In the genomic region with DNA sequence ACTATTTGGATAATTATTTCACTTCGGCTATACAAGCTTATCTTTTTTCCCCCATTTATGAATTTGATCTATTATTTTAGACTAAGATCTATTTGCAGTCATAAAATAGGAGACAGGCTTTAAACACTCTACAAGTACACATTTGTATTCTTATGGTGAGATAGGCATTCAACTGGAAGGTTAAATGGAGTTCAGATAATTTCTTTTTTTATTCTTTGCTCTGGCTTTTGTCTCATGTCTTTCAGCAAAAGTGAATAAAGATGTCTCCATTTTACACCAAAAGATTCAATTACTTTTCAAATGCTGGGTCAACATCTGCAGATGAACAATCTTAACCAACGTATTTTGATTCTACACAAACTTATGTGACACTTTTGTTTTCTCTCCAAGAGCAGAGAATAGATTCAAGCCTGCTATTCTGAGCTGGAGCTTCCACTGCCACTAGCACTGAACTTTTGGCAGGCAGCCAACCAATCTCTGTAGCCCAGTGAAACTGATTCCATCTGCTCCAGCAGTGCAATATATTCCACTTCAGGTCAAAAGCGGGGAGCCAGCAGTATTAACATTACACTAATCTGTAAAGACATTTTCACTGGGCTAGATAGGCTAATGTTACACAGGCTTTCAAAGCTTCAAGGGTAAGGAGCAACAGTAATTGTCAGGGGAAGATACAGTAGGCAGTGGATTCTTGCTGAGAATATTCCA, we compare ENCODE assay signal across 9 cellular contexts.
DNase-seq lines count a peak whose midpoint lies in the region; ATAC-seq and TF ChIP-seq lines count a peak whose summit lies in the region.
"Had no signal": no experiment of that assay in that cellular context is flagged by ENCODE, and none has a peak within 500 bp of the region (broad histone marks: within the 10 kb centered on the region; RNA-seq: fewer than 3 reads in every experiment).

No MANE protein-coding gene starts in this region.

- H3K9me3 Mint-ChIP-seq in endodermal cell (no peaks in the 10 kb centered on the region), nephron progenitor cell (no peaks in the 10 kb centered on the region), T-cell (peaks cover 0 to 3% (median 0%) of the 10 kb centered on the region in 3 donors)

- H3K4me3 ChIP-seq in endodermal cell (ENCODE audit: low read length), result no peak overlapping the region

- H3K36me3 ChIP-seq in endodermal cell (ENCODE audit: control insufficient read depth, insufficient read depth, low read length), result no peaks in the 10 kb centered on the region

- no peak overlapping the region for H3K9ac ChIP-seq in endodermal cell (ENCODE audit: extremely low read depth, low read length, poor library complexity, severe bottlenecking)

- no peaks in the 10 kb centered on the region for H3K9me3 ChIP-seq in endodermal cell (ENCODE audit: control insufficient read depth, low read length)

- no peak overlapping the region for H3K4me3 Mint-ChIP-seq in endodermal cell
- no peak overlapping the region for H3K4me3 Mint-ChIP-seq in nephron progenitor cell
- H3K4me3 Mint-ChIP-seq in T-cell, result no peak overlapping the region

- DNase-seq in ELR (ENCODE audit: low read depth) (peak; percentile 32), NCI-H460 (ENCODE audit: extremely low read depth, low read depth) (peak; percentile 18), endodermal cell (no peak), nephron progenitor cell (peak; percentile 57), T-helper 9 cell (no peak), T-cell (no peak)
- DNase-seq in activated CD8-positive, alpha-beta memory T cell treated with anti-CD3 and anti-CD28 coated beads for 24 hours, result no peak

- H3K27ac Mint-ChIP-seq in endodermal cell (no peak overlapping the region), nephron progenitor cell (peak overlapping the region; percentile 66), T-cell (no peak overlapping the region)

- no peak for TF ChIP-seq CTCF in endodermal cell (conservative IDR thresholded peaks at IDR 0.05)
- no peak for TF ChIP-seq CTCF in nephron progenitor cell (IDR thresholded peaks at IDR 0.05)

- H3K4me1 Mint-ChIP-seq in endodermal cell, result peaks cover 55% of the 10 kb centered on the region
- H3K4me1 Mint-ChIP-seq in nephron progenitor cell, result peaks cover 76% of the 10 kb centered on the region
- no peaks in the 10 kb centered on the region for H3K4me1 Mint-ChIP-seq in T-cell

- ATAC-seq in HG03565 (IDR thresholded peaks at IDR 0.05; ENCODE audit: unreplicated experiment), result no peak
- ATAC-seq in T-cell (replicated peaks in 1 of 4), result no peak
- ATAC-seq: HCT116 had no signal

- H3K4me1 ChIP-seq in endodermal cell (ENCODE audit: control insufficient read depth, insufficient read depth, low read length), result peaks cover 10% of the 10 kb centered on the region

- peak overlapping the region; percentile 66 for H3K27ac ChIP-seq in endodermal cell (ENCODE audit: low read depth, low read length)

- peaks cover 8% of the 10 kb centered on the region for H3K27me3 Mint-ChIP-seq in endodermal cell (ENCODE audit: insufficient read depth)
- no peaks in the 10 kb centered on the region for H3K27me3 Mint-ChIP-seq in nephron progenitor cell (ENCODE audit: low read depth, poor library complexity)
- H3K27me3 Mint-ChIP-seq in T-cell, result no peaks in the 10 kb centered on the region

- peaks cover 14% of the 10 kb centered on the region for H3K27me3 ChIP-seq in endodermal cell (ENCODE audit: control insufficient read depth, insufficient read depth, low read length, poor library complexity, severe bottlenecking)

- CTCF ChIA-PET in T-cell (lab: Charles Lee), result no interaction called here

- POLR2A ChIA-PET in T-cell (lab: Charles Lee), result no interaction called here

- WGBS in endodermal cell (ENCODE audit: insufficient coverage in 1 of 2, insufficient read length in 1 of 2), 2 experiments, result 61 to 85% methylated on average over 2 to 3 of the region's 3 CpGs

- H3K36me3 Mint-ChIP-seq in endodermal cell (ENCODE audit: low read depth) (no peaks in the 10 kb centered on the region), nephron progenitor cell (ENCODE audit: low read depth) (no peaks in the 10 kb centered on the region), T-cell (no peaks in the 10 kb centered on the region)

Comparison
In these comparisons a context has a peak if more than half of its experiments do, and no peak if none do; other contexts are left out.
1. DNase-seq: peak in ELR (single experiment), NCI-H460 (single experiment) and nephron progenitor cell (single experiment); none in endodermal cell (single experiment), T-helper 9 cell (single experiment), T-cell (0 of 34) and activated CD8-positive, alpha-beta memory T cell treated with anti-CD3 and anti-CD28 coated beads for 24 hours (single experiment).